Comparison of ENCODE assay signal across 10 cellular contexts in genomic region chr9:69130456-69131441, GRCh38. TPM values are rescaled to one million over a fixed set of nuclear protein-coding genes. Genes with fewer than 3 reads are reported as not detected.
DNase-seq lines count a peak whose midpoint lies in the region; ATAC-seq, FAIRE-seq and TF ChIP-seq lines count a peak whose summit lies in the region.
"Had no signal": no experiment of that assay in that cellular context is flagged by ENCODE, and none has a peak within 500 bp of the region (broad histone marks: within the 10 kb centered on the region; RNA-seq: fewer than 3 reads in every experiment).

No MANE protein-coding gene starts in this region.

- TF ChIP-seq POLR2A in breast epithelium (IDR thresholded peaks at IDR 0.05), result no peak

- no peaks in the 10 kb centered on the region for H3K27me3 Mint-ChIP-seq in T-helper 17 cell

- peaks cover 12% of the 10 kb centered on the region for H3K4me1 Mint-ChIP-seq in T-helper 17 cell

- TF ChIP-seq CTCF in HFF-Myc (IDR thresholded peaks at IDR 0.05; ENCODE audit: low read depth, low read length, missing control alignments) (no peak), breast epithelium (IDR thresholded peaks at IDR 0.05) (no peak), kidney (IDR thresholded peaks at IDR 0.05; ENCODE audit: borderline replicate concordance, extremely low read depth, insufficient read depth) (no peak)

- no peak for FAIRE-seq in kidney (lab: Jason Lieb, UNC)

- no peak overlapping the region for H3K4me3 Mint-ChIP-seq in T-helper 17 cell
- H3K4me3 Mint-ChIP-seq: activated T-cell treated with anti-CD3 and anti-CD28 coated beads, Interleukin-2, amount 50 U/mL, for 72 hours had no signal

- H3K9ac ChIP-seq in kidney (ENCODE audit: low read length in 2 of 2), result peak overlapping the region in 1 of 2 donors; percentile 58

- no peaks in the 10 kb centered on the region for H3K9me3 ChIP-seq in breast epithelium
- H3K9me3 ChIP-seq in kidney (ENCODE audit: control insufficient read depth in 1 of 2, low read length in 2 of 2), result no peaks in the 10 kb centered on the region
- H3K9me3 ChIP-seq in thymus (ENCODE audit: control insufficient read depth), result no peaks in the 10 kb centered on the region
- H3K9me3 ChIP-seq in T-helper 17 cell (ENCODE audit: control insufficient read depth, low read length, poor library complexity, severe bottlenecking), result no peaks in the 10 kb centered on the region
- H3K9me3 ChIP-seq: upper lobe of right lung had no signal

- no peak overlapping the region for H3K27ac Mint-ChIP-seq in T-helper 17 cell
- H3K27ac Mint-ChIP-seq: activated T-cell treated with anti-CD3 and anti-CD28 coated beads, Interleukin-2, amount 50 U/mL, for 72 hours had no signal

- no peak for ATAC-seq in T-helper 17 cell
- ATAC-seq: activated T-cell treated with anti-CD3 and anti-CD28 coated beads, Interleukin-2, amount 50 U/mL, for 72 hours had no signal

- H3K27ac ChIP-seq in breast epithelium (peak overlapping the region; percentile 6 to 35), kidney (ENCODE audit: low read depth in 2 of 2, low read length in 2 of 2) (peak overlapping the region; percentile 43 to 56), thymus (ENCODE audit: low read depth) (peak overlapping the region; percentile 6)
- H3K27ac ChIP-seq: upper lobe of right lung had no signal

- peaks cover 5% of the 10 kb centered on the region for H3K36me3 Mint-ChIP-seq in T-helper 17 cell (ENCODE audit: low read depth)

- 89% methylated on average over 16 of the region's 16 CpGs for WGBS in thymus

- H3K4me3 ChIP-seq in HFF-Myc (replicated peaks; ENCODE audit: low read depth, low read length), result no peak overlapping the region
- H3K4me3 ChIP-seq in breast epithelium, result no peak overlapping the region
- peak overlapping the region in 1 of 2 donors; percentile 19 for H3K4me3 ChIP-seq in kidney (ENCODE audit: low read length in 2 of 2)
- no peak overlapping the region for H3K4me3 ChIP-seq in thymus (ENCODE audit: low read length)
- H3K4me3 ChIP-seq: upper lobe of right lung had no signal

- H3K27me3 ChIP-seq in breast epithelium (no peaks in the 10 kb centered on the region), thymus (ENCODE audit: control insufficient read depth, insufficient read depth) (no peaks in the 10 kb centered on the region)
- H3K27me3 ChIP-seq: upper lobe of right lung had no signal

- intact Hi-C loops in breast epithelium (cut with DNase I; ENCODE audit: low total_unique reads), result no loop called here
- intact Hi-C loops in kidney (cut with DNase I), result no loop called here

- DNase-seq in HFF-Myc (ENCODE audit: extremely low read depth, low read depth) (peak; percentile 65), breast epithelium (ENCODE audit: low spot score in 2 of 2) (peak in 1 of 2 donors; percentile 15), kidney (no peak), LoVo (ENCODE audit: low spot score) (no peak), HPDE6-E6E7 (ENCODE audit: extremely low spot score) (no peak), T-helper 17 cell (no peak), OCI-M2 (lab: John Stamatoyannopoulos, UW; ENCODE audit: unreplicated experiment) (no peak)
- DNase-seq: activated T-cell treated with anti-CD3 and anti-CD28 coated beads, Interleukin-2, amount 50 U/mL, for 72 hours; upper lobe of right lung had no signal

- H3K36me3 ChIP-seq in breast epithelium, result no peaks in the 10 kb centered on the region
- H3K36me3 ChIP-seq in kidney (ENCODE audit: control insufficient read depth in 1 of 2, insufficient read depth in 2 of 2, low read length in 2 of 2), result no peaks in the 10 kb centered on the region
- H3K36me3 ChIP-seq in thymus (ENCODE audit: control insufficient read depth, insufficient read depth), result no peaks in the 10 kb centered on the region
- H3K36me3 ChIP-seq: upper lobe of right lung had no signal

- H3K4me1 ChIP-seq in breast epithelium (peaks cover 5 to 6% of the 10 kb centered on the region in 2 donors), kidney (ENCODE audit: control insufficient read depth in 1 of 2, insufficient read depth in 1 of 2, low read depth in 1 of 2, low read length in 2 of 2) (peaks cover 37 to 40% of the 10 kb centered on the region in 2 donors), thymus (ENCODE audit: control insufficient read depth, insufficient read depth, low read length) (no peaks in the 10 kb centered on the region)

RNA-seq across cellular contexts. Expression of gene TJP2, which starts 43.3 kb away (rescaled TPM):
- total RNA-seq in breast epithelium (100 to 1,000 TPM in 2 of 3 donors, 10 to 100 TPM in 1; 85.2 to 125 (median 108) TPM), kidney (148 TPM), T-helper 17 cell (10 to 100 TPM; 21.1 to 30.2 TPM)
- polyA plus RNA-seq in kidney (ENCODE audit: insufficient read depth, low read depth, low replicate concordance) (35.9 TPM), thymus (45.3 TPM)
